In the genomic region with DNA sequence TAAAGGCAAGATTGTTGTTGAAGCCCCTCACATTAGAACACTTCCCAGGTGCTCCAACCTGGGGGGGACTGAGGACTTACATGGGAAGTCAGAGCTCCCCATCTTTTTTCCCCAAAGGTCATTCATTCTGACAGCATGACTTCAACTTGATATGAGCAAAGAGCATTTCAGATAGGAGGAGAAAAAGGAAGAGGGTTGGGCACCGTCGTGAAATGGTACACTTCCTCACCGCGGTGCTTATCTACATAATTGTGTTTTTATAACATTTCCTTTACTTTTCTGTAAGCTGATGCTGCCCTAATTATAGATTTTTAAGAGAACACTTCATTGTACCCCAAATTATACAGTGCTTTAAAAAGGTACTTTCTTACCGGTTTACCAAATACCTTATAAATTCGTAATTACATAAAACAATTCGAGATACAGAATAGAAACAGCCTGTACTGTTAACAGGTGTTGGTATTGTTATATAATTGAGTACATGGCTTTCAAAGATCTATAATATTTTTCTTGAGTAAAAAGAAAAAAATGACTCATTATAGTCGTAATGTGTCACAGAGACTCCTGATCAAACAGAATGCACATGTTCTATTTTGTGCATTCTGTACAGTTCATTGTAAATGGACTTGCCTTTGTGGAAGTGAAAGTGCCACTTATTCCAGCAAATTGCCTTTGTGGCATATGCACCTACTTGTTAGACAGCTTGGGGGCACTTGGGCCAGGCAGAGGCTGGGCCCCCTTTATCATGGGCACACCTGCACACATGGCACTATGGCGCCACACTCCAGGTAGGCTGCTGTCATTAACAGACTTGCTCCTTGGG, we compare ENCODE assay signal across 11 cellular contexts.
DNase-seq lines count a peak whose midpoint lies in the region; ATAC-seq, FAIRE-seq and TF ChIP-seq lines count a peak whose summit lies in the region.
"Had no signal": no experiment of that assay in that cellular context is flagged by ENCODE, and none has a peak within 500 bp of the region (broad histone marks: within the 10 kb centered on the region; RNA-seq: fewer than 3 reads in every experiment).

No MANE protein-coding gene starts in this region.

- no peak for TF ChIP-seq CTCF in body of pancreas (IDR thresholded peaks at IDR 0.05)

- H3K4me1 ChIP-seq in effector memory CD4-positive, alpha-beta T cell (ENCODE audit: control insufficient read depth, insufficient read depth, low read length, poor library complexity, severe bottlenecking), result peaks cover 7% of the 10 kb centered on the region
- no peaks in the 10 kb centered on the region for H3K4me1 ChIP-seq in body of pancreas

- H3K27ac ChIP-seq in effector memory CD4-positive, alpha-beta T cell (ENCODE audit: insufficient read depth, low read length, poor library complexity, severe bottlenecking), result no peak overlapping the region
- no peak overlapping the region for H3K27ac ChIP-seq in body of pancreas
- H3K27ac ChIP-seq: HL-60 had no signal

- peak; percentile 93 for DNase-seq in NCI-H345 treated with DMSO at 0.1 percent for 48 hours (lab: John Stamatoyannopoulos, UW; ENCODE audit: unreplicated experiment)
- DNase-seq in effector memory CD4-positive, alpha-beta T cell, result no peak
- DNase-seq in H54 (ENCODE audit: insufficient read length, low spot score), result no peak
- DNase-seq in kidney tubule cell (ENCODE audit: low spot score), result no peak
- no peak for DNase-seq in epidermal melanocyte (ENCODE audit: insufficient read length, low spot score)
- DNase-seq in body of pancreas, result no peak
- DNase-seq: activated CD4-positive, alpha-beta T cell treated with anti-CD3 and anti-CD28 coated beads for 1 hour; central memory CD4-positive, alpha-beta T cell had no signal

- no peak for FAIRE-seq in H54 (lab: Jason Lieb, UNC)

- TF ChIP-seq POLR2A in H54 (IDR thresholded peaks at IDR 0.05; ENCODE audit: low read depth, low read length) (no peak), body of pancreas (IDR thresholded peaks at IDR 0.05) (no peak)

- WGBS in body of pancreas, 2 donors, result 74 to 91% methylated on average over 9 of the region's 9 CpGs

- ATAC-seq in GM18498 (IDR thresholded peaks at IDR 0.05; ENCODE audit: unreplicated experiment) (peak; percentile 31), HG02852 (IDR thresholded peaks at IDR 0.05; ENCODE audit: unreplicated experiment) (peak; percentile 29), body of pancreas (no peak)

- peak overlapping the region; percentile 23 for H3K4me3 ChIP-seq in effector memory CD4-positive, alpha-beta T cell (ENCODE audit: insufficient read depth, low read depth, low read length, poor library complexity, severe bottlenecking)
- H3K4me3 ChIP-seq in body of pancreas, result no peak overlapping the region

- no peaks in the 10 kb centered on the region for H3K27me3 ChIP-seq in effector memory CD4-positive, alpha-beta T cell (replicated peaks; ENCODE audit: control insufficient read depth, insufficient read depth, low read length, poor library complexity, severe bottlenecking)
- no peaks in the 10 kb centered on the region for H3K27me3 ChIP-seq in body of pancreas

- H3K36me3 ChIP-seq in effector memory CD4-positive, alpha-beta T cell (ENCODE audit: control insufficient read depth, insufficient read depth, low read length), result no peaks in the 10 kb centered on the region
- no peaks in the 10 kb centered on the region for H3K36me3 ChIP-seq in body of pancreas (replicated peaks in 1 of 2; ENCODE audit: insufficient read depth in 1 of 2, low read depth in 2 of 2)

- H3K9me3 ChIP-seq in effector memory CD4-positive, alpha-beta T cell (ENCODE audit: control insufficient read depth, low read length), result no peaks in the 10 kb centered on the region
- no peaks in the 10 kb centered on the region for H3K9me3 ChIP-seq in body of pancreas

- intact Hi-C loops in body of pancreas (cut with DNase I), result no loop called here
